ENCODE assay signal across 8 cellular contexts in the genomic region with DNA sequence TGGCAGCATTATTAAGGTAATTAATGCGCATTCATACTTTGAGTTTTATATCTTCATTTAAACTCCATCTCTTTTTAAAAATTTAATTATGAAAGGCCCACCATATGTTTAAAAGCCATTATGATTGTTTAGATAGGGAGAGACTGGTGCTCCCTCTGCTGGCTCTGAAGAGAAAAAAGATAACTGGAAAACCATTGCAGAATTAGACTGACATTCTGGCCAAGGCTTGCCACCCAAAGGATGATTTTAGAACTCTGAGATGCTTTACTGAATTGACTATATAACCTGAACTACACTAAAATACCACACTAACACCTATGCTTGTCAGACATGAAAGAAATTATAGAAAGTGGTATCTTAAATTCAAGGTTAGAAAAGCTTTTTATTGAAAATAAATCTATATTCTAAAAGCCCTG.
A peak's percentile ranks its signal among the peaks of the same experiment; 100 is the strongest.
DNase-seq lines count a peak whose midpoint lies in the region; ATAC-seq, FAIRE-seq and TF ChIP-seq lines count a peak whose summit lies in the region.

No MANE protein-coding gene starts in this region.

- no peaks in the 10 kb centered on the region for H3K27me3 ChIP-seq in HepG2 (ENCODE audit: control insufficient read depth in 1 of 2, insufficient read depth in 2 of 2, low read length in 2 of 2)

- H3K36me3 ChIP-seq in HepG2 (replicated peaks in 1 of 2; ENCODE audit: control insufficient read depth in 1 of 2, insufficient read depth in 2 of 2, low read length in 2 of 2) = no peaks in the 10 kb centered on the region

- TF ChIP-seq CTCF in brain (conservative IDR thresholded peaks at IDR 0.05) = peak; percentile 84 to 89
- peak; percentile 77 for TF ChIP-seq CTCF in HepG2 (CRISPR knock-in tag; IDR thresholded peaks at IDR 0.05)

- peak overlapping the region in 1 of 5 experiments; percentile 14 for H3K27ac Mint-ChIP-seq in brain

- no peaks in the 10 kb centered on the region for H3K9me3 ChIP-seq in HepG2 (ENCODE audit: low read length)

- TF ChIP-seq RAD21 in HepG2 (CRISPR knock-in tag; IDR thresholded peaks at IDR 0.05) = peak; percentile 74

- H3K27ac ChIP-seq in HepG2 (ENCODE audit: extremely low read length, insufficient read depth, low read length) = no peak overlapping the region

- intact Hi-C loops in HepG2 (cut with micrococcal nuclease; ENCODE audit: unreplicated experiment) = loop anchor here (1.0 to 5.0 kb wide), 11 partner anchors 63 to 485 kb away; a partner anchor contains a TSS

- H3K79me2 ChIP-seq in HepG2 (ENCODE audit: insufficient read depth, low read length) = no peaks in the 10 kb centered on the region

- H3K4me1 ChIP-seq in HepG2 (ENCODE audit: insufficient read depth, low read length) = no peaks in the 10 kb centered on the region

- H4K20me1 ChIP-seq in HepG2 (ENCODE audit: insufficient read depth, low read length) = no peaks in the 10 kb centered on the region

- BruUV-seq in HepG2 (replicated peaks; lab: Mats Ljungman, UMichigan) = no TSS peak

- peaks cover 0 to 8% (median 0%) of the 10 kb centered on the region in 5 experiments for H3K9me3 Mint-ChIP-seq in brain

- no peaks in the 10 kb centered on the region for H3K36me3 Mint-ChIP-seq in brain

- H3K4me3 Mint-ChIP-seq in brain = no peak overlapping the region

- CTCF ChIA-PET in HepG2 (lab: Yijun Ruan, JAX; ENCODE audit: low intra/inter-chr PET ratio, low total read pairs) = interaction anchor here (1.0 to 3.6 kb wide), 5 partner anchors 128 to 508 kb away, joined by 3 to 17 read pairs (median 6); a partner anchor contains a TSS

- H3K4me1 Mint-ChIP-seq in brain = no peaks in the 10 kb centered on the region

- no peak overlapping the region for H3K4me3 ChIP-seq in HepG2 (replicated peaks in 1 of 3; ENCODE audit: insufficient read depth in 1 of 3, low read depth in 2 of 3, low read length in 3 of 3)

- no peak overlapping the region for H3K4me2 ChIP-seq in HepG2 (ENCODE audit: low read depth, low read length)

- no peak for FAIRE-seq in HepG2 (lab: Jason Lieb, UNC)

- TF ChIP-seq EP300 in HepG2 (IDR thresholded peaks at IDR 0.05; ENCODE audit: low read depth in 2 of 2, low read length in 2 of 2) (no peak), HepG2 (CRISPR knock-in tag; IDR thresholded peaks at IDR 0.05; ENCODE audit: borderline replicate concordance) (no peak)

- no peak for TF ChIP-seq POLR2A in HepG2 (IDR thresholded peaks at IDR 0.05; ENCODE audit: insufficient read depth in 1 of 2, low read depth in 2 of 2, low read length in 2 of 2)

- in situ Hi-C loops in HepG2 (cut with HindIII; ENCODE audit: extremely low pct_ligation_motif_present, low pct_unique_long_range_greater_than_20kb) = loop anchor here (10.0 kb wide), 1 partner anchor 469 kb away; no protein-coding TSS in a partner anchor

- no peak overlapping the region for H2AFZ ChIP-seq in HepG2 (ENCODE audit: low read length)

- POLR2A ChIA-PET in HepG2 (lab: Yijun Ruan, JAX) = no interaction called here

- no peaks in the 10 kb centered on the region for H3K27me3 Mint-ChIP-seq in brain

- 94% methylated on average over 1 of the region's 1 CpG for WGBS in HepG2 (ENCODE audit: low lambda C conversion rate)

- ATAC-seq in HepG2 = peak; percentile 69
- no peak for ATAC-seq in GM18873 (IDR thresholded peaks at IDR 0.05; ENCODE audit: low FRiP score, unreplicated experiment)
- no peak for ATAC-seq in GM18861 (IDR thresholded peaks at IDR 0.05; ENCODE audit: unreplicated experiment)

- DNase-seq in DMS53 treated with DMSO at 0.1 percent for 48 hours (lab: John Stamatoyannopoulos, UW; ENCODE audit: unreplicated experiment) = peak; percentile 7
- DNase-seq in H4 (ENCODE audit: low spot score) = peak; percentile 31
- DNase-seq in NCI-H2227 (lab: John Stamatoyannopoulos, UW; ENCODE audit: unreplicated experiment) = peak; percentile 44
- peak; percentile 58 for DNase-seq in HepG2 (ENCODE audit: low spot score)
- no peak for DNase-seq in stimulated activated CD4-positive, alpha-beta T cell treated with anti-CD3 and anti-CD28 coated beads, Interleukin-1b, Interleukin-23, amount 100 ng/mL, for 48 hours

- H3K9ac ChIP-seq in HepG2 (ENCODE audit: insufficient read depth, low read depth, low read length) = no peak overlapping the region

TF ChIP-seq in HepG2, 621 proteins besides CTCF, POLR2A, EP300 and RAD21 (continues in another document):
- no peak for TF ChIP-seq ZNF891 (CRISPR knock-in tag; IDR thresholded peaks at IDR 0.05)
- TF ChIP-seq ZBTB7A (CRISPR knock-in tag; IDR thresholded peaks at IDR 0.05) = no peak
- no peak for TF ChIP-seq PAX8 (CRISPR knock-in tag; IDR thresholded peaks at IDR 0.05; ENCODE audit: borderline replicate concordance)
- 0 out of 2 replicates have a peak, but pooled peaks have one; percentile 28 for TF ChIP-seq GATAD2A (CRISPR knock-in tag; IDR thresholded peaks at IDR 0.05)
- no peak for TF ChIP-seq BRD4 (CRISPR knock-in tag; IDR thresholded peaks at IDR 0.05)
- 0 out of 2 replicates have a peak, but pooled peaks have one; percentile 44 for TF ChIP-seq ZFP82 (CRISPR knock-in tag; IDR thresholded peaks at IDR 0.05; ENCODE audit: borderline replicate concordance)
- no peak for TF ChIP-seq JUND (CRISPR knock-in tag; IDR thresholded peaks at IDR 0.05)
- no peak for TF ChIP-seq ZNF253 (CRISPR knock-in tag; IDR thresholded peaks at IDR 0.05; ENCODE audit: borderline replicate concordance)
- no peak for TF ChIP-seq ZNF607 (CRISPR knock-in tag; IDR thresholded peaks at IDR 0.05; ENCODE audit: borderline replicate concordance)
- TF ChIP-seq, protein P1, sequence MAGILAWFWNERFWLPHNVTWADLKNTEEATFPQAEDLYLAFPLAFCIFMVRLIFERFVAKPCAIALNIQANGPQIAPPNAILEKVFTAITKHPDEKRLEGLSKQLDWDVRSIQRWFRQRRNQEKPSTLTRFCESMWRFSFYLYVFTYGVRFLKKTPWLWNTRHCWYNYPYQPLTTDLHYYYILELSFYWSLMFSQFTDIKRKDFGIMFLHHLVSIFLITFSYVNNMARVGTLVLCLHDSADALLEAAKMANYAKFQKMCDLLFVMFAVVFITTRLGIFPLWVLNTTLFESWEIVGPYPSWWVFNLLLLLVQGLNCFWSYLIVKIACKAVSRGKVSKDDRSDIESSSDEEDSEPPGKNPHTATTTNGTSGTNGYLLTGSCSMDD (CRISPR knock-in tag; IDR thresholded peaks at IDR 0.05) = no peak
- TF ChIP-seq MIER3 (CRISPR knock-in tag; IDR thresholded peaks at IDR 0.05; ENCODE audit: borderline replicate concordance) = 0 out of 2 replicates have a peak, but pooled peaks have one; percentile 28
- TF ChIP-seq PPARG (CRISPR knock-in tag; conservative IDR thresholded peaks at IDR 0.05) = peak; percentile 29; the same call in 1 of the 2 replicates
- no peak for TF ChIP-seq NFYC (CRISPR knock-in tag; IDR thresholded peaks at IDR 0.05)
- TF ChIP-seq, protein P2, sequence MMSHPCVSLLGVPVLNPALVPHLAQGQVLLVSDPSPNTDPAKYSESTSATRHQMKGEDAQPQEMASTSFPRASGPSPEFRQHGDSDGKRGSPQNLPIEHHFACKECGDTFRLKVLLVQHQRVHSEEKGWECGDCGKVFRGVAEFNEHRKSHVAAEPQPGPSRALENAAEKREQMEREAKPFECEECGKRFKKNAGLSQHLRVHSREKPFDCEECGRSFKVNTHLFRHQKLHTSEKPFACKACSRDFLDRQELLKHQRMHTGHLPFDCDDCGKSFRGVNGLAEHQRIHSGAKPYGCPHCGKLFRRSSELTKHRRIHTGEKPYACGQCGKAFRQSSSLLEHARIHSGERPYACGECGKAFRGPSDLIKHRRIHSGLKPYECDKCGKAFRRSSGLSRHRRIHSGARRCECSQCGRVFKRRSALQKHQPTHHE (CRISPR knock-in tag; IDR thresholded peaks at IDR 0.05; ENCODE audit: borderline replicate concordance) = no peak
- 0 out of 2 replicates have a peak, but pooled peaks have one; percentile 24 for TF ChIP-seq ZNF644 (CRISPR knock-in tag; IDR thresholded peaks at IDR 0.05; ENCODE audit: low read depth)
- no peak for TF ChIP-seq ZNF17 (CRISPR knock-in tag; IDR thresholded peaks at IDR 0.05)
- TF ChIP-seq, protein P3, sequence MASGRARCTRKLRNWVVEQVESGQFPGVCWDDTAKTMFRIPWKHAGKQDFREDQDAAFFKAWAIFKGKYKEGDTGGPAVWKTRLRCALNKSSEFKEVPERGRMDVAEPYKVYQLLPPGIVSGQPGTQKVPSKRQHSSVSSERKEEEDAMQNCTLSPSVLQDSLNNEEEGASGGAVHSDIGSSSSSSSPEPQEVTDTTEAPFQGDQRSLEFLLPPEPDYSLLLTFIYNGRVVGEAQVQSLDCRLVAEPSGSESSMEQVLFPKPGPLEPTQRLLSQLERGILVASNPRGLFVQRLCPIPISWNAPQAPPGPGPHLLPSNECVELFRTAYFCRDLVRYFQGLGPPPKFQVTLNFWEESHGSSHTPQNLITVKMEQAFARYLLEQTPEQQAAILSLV (CRISPR knock-in tag; IDR thresholded peaks at IDR 0.05; ENCODE audit: borderline replicate concordance) = no peak
- no peak for TF ChIP-seq SP2 (CRISPR knock-in tag; IDR thresholded peaks at IDR 0.05)
- TF ChIP-seq ZNF224 (CRISPR knock-in tag; IDR thresholded peaks at IDR 0.05) = no peak
- 0 out of 2 replicates have a peak, but pooled peaks have one; percentile 16 for TF ChIP-seq NCOR1 (IDR thresholded peaks at IDR 0.05; ENCODE audit: borderline replicate concordance, low read length)
- no peak for TF ChIP-seq FOXP1 (IDR thresholded peaks at IDR 0.05)
- TF ChIP-seq FOXP1 (CRISPR knock-in tag; IDR thresholded peaks at IDR 0.05) = no peak
- no peak for TF ChIP-seq ASH2L (IDR thresholded peaks at IDR 0.05; ENCODE audit: insufficient read length, low read depth, low read length)
- TF ChIP-seq EED (CRISPR knock-in tag; IDR thresholded peaks at IDR 0.05) = no peak
- TF ChIP-seq, protein P4, sequence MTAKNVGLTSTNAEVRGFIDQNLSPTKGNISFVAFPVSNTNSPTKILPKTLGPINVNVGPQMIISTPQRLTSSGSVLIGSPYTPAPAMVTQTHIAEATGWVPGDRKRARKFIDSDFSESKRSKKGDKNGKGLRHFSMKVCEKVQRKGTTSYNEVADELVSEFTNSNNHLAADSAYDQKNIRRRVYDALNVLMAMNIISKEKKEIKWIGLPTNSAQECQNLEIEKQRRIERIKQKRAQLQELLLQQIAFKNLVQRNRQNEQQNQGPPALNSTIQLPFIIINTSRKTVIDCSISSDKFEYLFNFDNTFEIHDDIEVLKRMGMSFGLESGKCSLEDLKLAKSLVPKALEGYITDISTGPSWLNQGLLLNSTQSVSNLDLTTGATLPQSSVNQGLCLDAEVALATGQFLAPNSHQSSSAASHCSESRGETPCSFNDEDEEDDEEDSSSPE (CRISPR knock-in tag; IDR thresholded peaks at IDR 0.05) = 0 out of 2 replicates have a peak, but pooled peaks have one; percentile 21
- TF ChIP-seq THAP11 (CRISPR knock-in tag; IDR thresholded peaks at IDR 0.05) = peak; percentile 50
- no peak for TF ChIP-seq DNMT1 (CRISPR knock-in tag; IDR thresholded peaks at IDR 0.05)
- no peak for TF ChIP-seq ZNF678 (CRISPR knock-in tag; IDR thresholded peaks at IDR 0.05)
- no peak for TF ChIP-seq KMT2A (CRISPR knock-in tag; IDR thresholded peaks at IDR 0.05)
- TF ChIP-seq ZNF549 (CRISPR knock-in tag; IDR thresholded peaks at IDR 0.05) = no peak
